In genomic region chr20:3765171-3765887, GRCh38 we compare ENCODE assay signal across 15 cellular contexts. TPM values are rescaled to one million over a fixed set of nuclear protein-coding genes. Genes with fewer than 3 reads are reported as not detected.
DNase-seq lines count a peak whose midpoint lies in the region; ATAC-seq and TF ChIP-seq lines count a peak whose summit lies in the region.
"Had no signal": no experiment of that assay in that cellular context is flagged by ENCODE, and none has a peak within 500 bp of the region (broad histone marks: within the 10 kb centered on the region; RNA-seq: fewer than 3 reads in every experiment).

No MANE protein-coding gene starts in this region.

- no peaks in the 10 kb centered on the region for H3K9me3 ChIP-seq in sigmoid colon
- H3K9me3 ChIP-seq: tibial nerve had no signal

- H3K27me3 ChIP-seq in dorsolateral prefrontal cortex = no peaks in the 10 kb centered on the region
- no peaks in the 10 kb centered on the region for H3K27me3 ChIP-seq in sigmoid colon
- H3K27me3 ChIP-seq: tibial nerve had no signal

- intact Hi-C loops in dorsolateral prefrontal cortex (cut with DNase I) (no loop called here), sigmoid colon (cut with DNase I) (loop anchor here (5.0 kb wide), 1 partner anchor 88 kb away; no protein-coding TSS in a partner anchor)

- H3K27ac ChIP-seq in dorsolateral prefrontal cortex (peak overlapping the region in 30 of 59 donors; percentile 3 to 97 (median 41)), sigmoid colon (peak overlapping the region; percentile 91 to 96 (median 92))

- peaks cover 0 to 82% (median 73%) of the 10 kb centered on the region in 4 donors for H3K4me1 ChIP-seq in sigmoid colon

- no peak for TF ChIP-seq EP300 in sigmoid colon (IDR thresholded peaks at IDR 0.05)

- WGBS in sigmoid colon, 2 donors = 57 to 62% methylated on average over 4 of the region's 4 CpGs

- ATAC-seq in HG03571 (IDR thresholded peaks at IDR 0.05; ENCODE audit: unreplicated experiment) (no peak), HG03175 (IDR thresholded peaks at IDR 0.05; ENCODE audit: unreplicated experiment) (no peak)

- H3K36me3 ChIP-seq in sigmoid colon = no peaks in the 10 kb centered on the region
- H3K36me3 ChIP-seq: tibial nerve had no signal

- peak overlapping the region in 14 of 59 donors; percentile 3 to 97 (median 85) for H3K4me3 ChIP-seq in dorsolateral prefrontal cortex
- H3K4me3 ChIP-seq in sigmoid colon = peak overlapping the region in 2 of 4 donors; percentile 78 to 92

- no peak for TF ChIP-seq POLR2A in sigmoid colon (IDR thresholded peaks at IDR 0.05)

- TF ChIP-seq CTCF in dorsolateral prefrontal cortex (IDR thresholded peaks at IDR 0.05 in 54 of 56, conservative IDR thresholded peaks at IDR 0.05 in 2 of 56; ENCODE audit: low read depth in 1 of 56, partially characterized antibody in 56 of 56) (no peak), sigmoid colon (IDR thresholded peaks at IDR 0.05) (no peak)

- DNase-seq in SHP77 (lab: John Stamatoyannopoulos, UW) (peak; percentile 46 to 58), SHP77 treated with DMSO at 0.1 percent for 48 hours (lab: John Stamatoyannopoulos, UW) (no peak), MV-4-11 (lab: John Stamatoyannopoulos, UW) (peak; percentile 84), dorsolateral prefrontal cortex (no peak), sigmoid colon (no peak), NCI-H2196 treated with DMSO at 0.1 percent for 48 hours (lab: John Stamatoyannopoulos, UW; ENCODE audit: unreplicated experiment) (no peak)
- DNase-seq: ACHN, hypothalamus, NCI-H1048, NCI-H524 treated with DMSO at 0.1 percent for 48 hours, T-helper 1 cell had no signal

RNA-seq across cellular contexts. Expression of gene ADISSP, which starts 2.2 kb away (rescaled TPM):
- total RNA-seq in dorsolateral prefrontal cortex (10 to 100 TPM; 19.0 to 45.5 (median 31.1) TPM), sigmoid colon (100 to 1,000 TPM in 1 of 4 donors, 10 to 100 TPM in 3; 53.2 to 116 (median 69.6) TPM)
- 10 to 100 TPM; 15.7 to 38.1 (median 18.0) TPM for polyA plus RNA-seq in sigmoid colon

RNA-seq across cellular contexts. Expression of gene SPEF1, which starts 15.9 kb away (rescaled TPM):
- total RNA-seq in dorsolateral prefrontal cortex (10 to 100 TPM in 3 of 120 experiments, 1 to 10 TPM in 117; 2.0 to 11.0 (median 5.3) TPM), sigmoid colon (under 1 TPM in 1 of 4 donors, not detected in 3; 0.81 TPM)
- under 1 TPM in 1 of 3 donors, not detected in 2; 0.12 TPM for polyA plus RNA-seq in sigmoid colon
- total RNA-seq: mesenteric fat pad had no signal

RNA-seq across cellular contexts. Expression of gene CENPB, which starts 21.2 kb away (rescaled TPM):
- total RNA-seq in dorsolateral prefrontal cortex = 100 to 1,000 TPM in 20 of 120 experiments, 10 to 100 TPM in 100; 53.5 to 178 (median 74.0) TPM
- 10 to 100 TPM; 73.4 to 99.9 (median 84.3) TPM for total RNA-seq in sigmoid colon
- polyA plus RNA-seq in sigmoid colon = 10 to 100 TPM; 52.7 to 71.4 (median 58.9) TPM

RNA-seq across cellular contexts. Expression of gene CDC25B, which starts 30.8 kb away (rescaled TPM):
- total RNA-seq in dorsolateral prefrontal cortex (10 to 100 TPM; 30.5 to 72.6 (median 46.2) TPM), sigmoid colon (10 to 100 TPM; 18.9 to 59.8 (median 26.9) TPM)
- polyA plus RNA-seq in sigmoid colon = 10 to 100 TPM; 12.5 to 65.8 (median 13.8) TPM

RNA-seq across cellular contexts. Expression of gene HSPA12B, which starts 32.8 kb away (rescaled TPM):
- total RNA-seq in dorsolateral prefrontal cortex = 10 to 100 TPM in 1 of 120 experiments, 1 to 10 TPM in 119; 1.5 to 11.0 (median 4.9) TPM
- total RNA-seq in sigmoid colon = 10 to 100 TPM in 1 of 4 donors, 1 to 10 TPM in 3; 2.2 to 10.5 (median 7.8) TPM
- polyA plus RNA-seq in sigmoid colon = 1 to 10 TPM in 2 of 3 donors, under 1 TPM in 1; 0.69 to 7.8 (median 2.9) TPM

Comparison
In these comparisons a context has a peak if more than half of its experiments do, and no peak if none do; other contexts are left out.
1. DNase-seq: peak in SHP77 (2 of 2) and MV-4-11 (single experiment); none in SHP77 treated with DMSO at 0.1 percent for 48 hours (single experiment), dorsolateral prefrontal cortex (0 of 10), sigmoid colon (single experiment) and NCI-H2196 treated with DMSO at 0.1 percent for 48 hours (single experiment).